Comparison of ENCODE assay signal across 11 cellular contexts in the genomic region with DNA sequence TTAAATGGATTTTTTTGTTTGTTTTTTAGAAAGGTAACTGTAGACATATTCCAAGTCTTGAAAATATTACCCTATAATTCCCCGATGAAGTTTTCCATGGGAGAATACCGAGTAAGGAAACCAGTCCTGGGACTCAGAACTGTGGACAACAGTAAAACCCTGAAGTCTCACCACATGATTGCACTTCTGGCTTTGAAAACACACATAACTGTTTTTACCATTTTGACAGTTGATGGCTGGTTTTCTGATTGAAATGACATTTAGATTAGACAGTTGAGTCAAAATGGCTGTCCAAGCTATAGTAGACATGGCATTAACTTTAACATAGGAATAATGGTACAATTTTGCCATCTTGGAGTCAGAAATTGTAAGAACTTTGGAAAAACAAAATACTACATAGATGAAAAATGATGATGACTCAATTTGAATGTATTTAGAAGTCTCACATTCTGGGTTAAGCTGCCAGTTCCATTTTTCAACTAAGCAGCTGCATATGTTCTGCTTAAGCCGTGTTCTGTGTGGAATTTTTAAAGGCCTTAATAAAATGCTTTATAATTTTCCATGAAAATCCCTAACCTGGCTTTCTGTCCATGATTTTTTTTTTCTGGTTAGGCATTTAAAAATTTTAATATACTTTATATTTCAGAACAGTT. TPM values are rescaled to one million over a fixed set of nuclear protein-coding genes. Genes with fewer than 3 reads are reported as not detected.
DNase-seq lines count a peak whose midpoint lies in the region; ATAC-seq lines count a peak whose summit lies in the region.
"Had no signal": no experiment of that assay in that cellular context is flagged by ENCODE, and none has a peak within 500 bp of the region (broad histone marks: within the 10 kb centered on the region; RNA-seq: fewer than 3 reads in every experiment).

No MANE protein-coding gene starts in this region.

- DNase-seq in activated CD4-positive, alpha-beta T cell treated with anti-CD3 and anti-CD28 coated beads, Interleukin-2, amount 10 ng/mL, durations not matched to agents 24 days and 14 days: no peak
- no peak for DNase-seq in activated CD4-positive, alpha-beta T cell treated with anti-CD3 and anti-CD28 coated beads for 48 hours
- DNase-seq in T-helper 2 cell treated with Interferon-gamma antibody and Interleukin-4, amounts not matched to agents 5 μg/mL and 100 μg/mL, for 36 hours (ENCODE audit: low spot score): no peak
- DNase-seq in fibroblast of peridontal ligament (ENCODE audit: extremely low read depth) (peak; percentile 87), MV-4-11 (lab: John Stamatoyannopoulos, UW) (no peak), SIG-M5 treated with dmso at 0.1 percent for 504 hours (lab: John Stamatoyannopoulos, UW; ENCODE audit: unreplicated experiment) (no peak)
- no peak for DNase-seq in stimulated activated naive CD8-positive, alpha-beta T cell treated with anti-CD3 and anti-CD28 coated beads, Interleukin-15, amount 100 ng/mL, for 72 hours
- DNase-seq: NCI-H1417 treated with DMSO at 0.1 percent for 48 hours, psoas muscle, T-helper 9 cell had no signal

- peak overlapping the region; percentile 95 for H3K27ac Mint-ChIP-seq in activated CD4-positive, alpha-beta T cell treated with anti-CD3 and anti-CD28 coated beads, Interleukin-2, amount 10 ng/mL, durations not matched to agents 24 days and 14 days
- H3K27ac Mint-ChIP-seq in T-helper 2 cell treated with Interferon-gamma antibody and Interleukin-4, amounts not matched to agents 5 μg/mL and 100 μg/mL, for 36 hours: peak overlapping the region; percentile 91
- peak overlapping the region; percentile 93 to 95 for H3K27ac Mint-ChIP-seq in stimulated activated naive CD8-positive, alpha-beta T cell treated with anti-CD3 and anti-CD28 coated beads, Interleukin-15, amount 100 ng/mL, for 72 hours

- peak overlapping the region; percentile 90 for H3K4me3 Mint-ChIP-seq in activated CD4-positive, alpha-beta T cell treated with anti-CD3 and anti-CD28 coated beads, Interleukin-2, amount 10 ng/mL, durations not matched to agents 24 days and 14 days
- H3K4me3 Mint-ChIP-seq in T-helper 2 cell treated with Interferon-gamma antibody and Interleukin-4, amounts not matched to agents 5 μg/mL and 100 μg/mL, for 36 hours: peak overlapping the region; percentile 87
- H3K4me3 Mint-ChIP-seq in stimulated activated naive CD8-positive, alpha-beta T cell treated with anti-CD3 and anti-CD28 coated beads, Interleukin-15, amount 100 ng/mL, for 72 hours: peak overlapping the region; percentile 6 to 91

- no peaks in the 10 kb centered on the region for H3K27me3 Mint-ChIP-seq in activated CD4-positive, alpha-beta T cell treated with anti-CD3 and anti-CD28 coated beads, Interleukin-2, amount 10 ng/mL, durations not matched to agents 24 days and 14 days
- no peaks in the 10 kb centered on the region for H3K27me3 Mint-ChIP-seq in T-helper 2 cell treated with Interferon-gamma antibody and Interleukin-4, amounts not matched to agents 5 μg/mL and 100 μg/mL, for 36 hours (ENCODE audit: low read depth)
- no peaks in the 10 kb centered on the region for H3K27me3 Mint-ChIP-seq in stimulated activated naive CD8-positive, alpha-beta T cell treated with anti-CD3 and anti-CD28 coated beads, Interleukin-15, amount 100 ng/mL, for 72 hours

- ATAC-seq in stimulated activated naive CD8-positive, alpha-beta T cell treated with anti-CD3 and anti-CD28 coated beads, Interleukin-15, amount 100 ng/mL, for 72 hours: no peak
- ATAC-seq in GM19397 (IDR thresholded peaks at IDR 0.05; ENCODE audit: unreplicated experiment): no peak
- ATAC-seq: psoas muscle had no signal

- intact Hi-C loops in activated CD4-positive, alpha-beta T cell treated with anti-CD3 and anti-CD28 coated beads, Interleukin-2, amount 10 ng/mL, durations not matched to agents 24 days and 14 days (cut with micrococcal nuclease): loop anchor here (2.0 kb wide), 2 partner anchors 19 to 57 kb away; no protein-coding TSS in a partner anchor

- H3K9me3 Mint-ChIP-seq in activated CD4-positive, alpha-beta T cell treated with anti-CD3 and anti-CD28 coated beads, Interleukin-2, amount 10 ng/mL, durations not matched to agents 24 days and 14 days: peaks cover 8% of the 10 kb centered on the region
- peaks cover 8% of the 10 kb centered on the region for H3K9me3 Mint-ChIP-seq in T-helper 2 cell treated with Interferon-gamma antibody and Interleukin-4, amounts not matched to agents 5 μg/mL and 100 μg/mL, for 36 hours
- no peaks in the 10 kb centered on the region for H3K9me3 Mint-ChIP-seq in stimulated activated naive CD8-positive, alpha-beta T cell treated with anti-CD3 and anti-CD28 coated beads, Interleukin-15, amount 100 ng/mL, for 72 hours

- H3K4me1 Mint-ChIP-seq in activated CD4-positive, alpha-beta T cell treated with anti-CD3 and anti-CD28 coated beads, Interleukin-2, amount 10 ng/mL, durations not matched to agents 24 days and 14 days: peaks cover 63% of the 10 kb centered on the region
- peaks cover 41% of the 10 kb centered on the region for H3K4me1 Mint-ChIP-seq in T-helper 2 cell treated with Interferon-gamma antibody and Interleukin-4, amounts not matched to agents 5 μg/mL and 100 μg/mL, for 36 hours (ENCODE audit: low read depth)
- peaks cover 68% of the 10 kb centered on the region for H3K4me1 Mint-ChIP-seq in stimulated activated naive CD8-positive, alpha-beta T cell treated with anti-CD3 and anti-CD28 coated beads, Interleukin-15, amount 100 ng/mL, for 72 hours

- peaks cover 31% of the 10 kb centered on the region for H3K36me3 Mint-ChIP-seq in activated CD4-positive, alpha-beta T cell treated with anti-CD3 and anti-CD28 coated beads, Interleukin-2, amount 10 ng/mL, durations not matched to agents 24 days and 14 days (ENCODE audit: low read depth)
- peaks cover 27% of the 10 kb centered on the region for H3K36me3 Mint-ChIP-seq in T-helper 2 cell treated with Interferon-gamma antibody and Interleukin-4, amounts not matched to agents 5 μg/mL and 100 μg/mL, for 36 hours (ENCODE audit: low read depth)

RNA-seq across cellular contexts. Expression of a gene that starts 38.3 kb away (rescaled TPM):
- 280 and 287 TPM in 2 replicates for total RNA-seq in activated CD4-positive, alpha-beta T cell treated with anti-CD3 and anti-CD28 coated beads, Interleukin-2, amount 10 ng/mL, durations not matched to agents 24 days and 14 days
